Comparison of ENCODE assay signal across 2 cellular contexts in the genomic region with DNA sequence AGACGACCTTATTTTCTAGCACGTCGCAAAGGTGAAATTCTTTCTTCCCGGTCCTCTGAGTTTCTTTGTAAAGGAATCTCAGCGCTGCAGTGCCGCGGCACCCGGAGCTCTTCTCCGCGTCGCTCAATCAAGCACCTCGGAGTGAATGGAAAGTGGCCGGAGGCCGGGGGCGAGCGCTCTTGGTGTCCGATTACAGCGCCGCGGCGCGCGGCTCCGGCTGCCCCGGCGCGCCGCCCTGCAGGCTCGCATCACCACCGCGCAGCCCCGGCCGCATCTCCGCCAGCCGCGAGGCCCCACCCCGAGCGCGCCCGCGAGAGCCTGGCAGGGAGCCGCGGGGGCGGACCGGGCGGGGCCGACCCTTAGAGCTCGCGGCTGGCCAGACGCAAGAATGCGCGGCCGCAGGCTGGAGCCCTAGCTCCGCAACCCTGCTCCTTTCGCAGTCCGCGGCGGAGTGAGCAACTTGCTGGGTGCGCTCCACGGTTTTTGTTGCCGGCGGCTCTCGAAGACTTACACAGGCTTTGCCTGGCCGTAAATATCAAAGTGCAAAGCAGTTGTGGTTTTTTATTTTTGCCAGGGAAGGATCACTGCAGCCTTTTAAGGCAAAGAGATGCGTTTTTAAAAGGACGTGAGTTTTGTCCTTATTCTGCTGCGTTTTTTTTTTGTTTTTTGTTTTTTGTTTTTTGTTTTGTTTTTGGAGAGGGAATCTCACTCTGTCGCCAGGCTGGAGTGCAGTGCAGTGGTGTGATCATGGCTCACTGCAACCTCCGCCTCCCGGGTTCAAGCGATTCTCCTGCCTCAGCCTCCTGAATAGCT.
A peak's percentile ranks its signal among the peaks of the same experiment; 100 is the strongest.
TF ChIP-seq lines count a peak whose summit lies in the region.

A gene (minus strand): TSS at position 143 of the 813 bp plus-strand sequence. CDS start 2,270 bp downstream, outside the sequence.

TF ChIP-seq in SK-N-SH, 30 proteins besides CTCF, POLR2A, EP300 and RAD21 (continued from another document and continues in another):
- TF ChIP-seq, protein P1, sequence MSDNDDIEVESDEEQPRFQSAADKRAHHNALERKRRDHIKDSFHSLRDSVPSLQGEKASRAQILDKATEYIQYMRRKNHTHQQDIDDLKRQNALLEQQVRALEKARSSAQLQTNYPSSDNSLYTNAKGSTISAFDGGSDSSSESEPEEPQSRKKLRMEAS (IDR thresholded peaks at IDR 0.05; ENCODE audit: low read depth) = peak; percentile 65; the same call in 1 of the 2 replicates
- TF ChIP-seq, protein P2, sequence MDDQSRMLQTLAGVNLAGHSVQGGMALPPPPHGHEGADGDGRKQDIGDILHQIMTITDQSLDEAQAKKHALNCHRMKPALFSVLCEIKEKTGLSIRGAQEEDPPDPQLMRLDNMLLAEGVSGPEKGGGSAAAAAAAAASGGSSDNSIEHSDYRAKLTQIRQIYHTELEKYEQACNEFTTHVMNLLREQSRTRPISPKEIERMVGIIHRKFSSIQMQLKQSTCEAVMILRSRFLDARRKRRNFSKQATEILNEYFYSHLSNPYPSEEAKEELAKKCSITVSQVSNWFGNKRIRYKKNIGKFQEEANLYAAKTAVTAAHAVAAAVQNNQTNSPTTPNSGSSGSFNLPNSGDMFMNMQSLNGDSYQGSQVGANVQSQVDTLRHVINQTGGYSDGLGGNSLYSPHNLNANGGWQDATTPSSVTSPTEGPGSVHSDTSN (IDR thresholded peaks at IDR 0.05) = peak; percentile 62
- TF ChIP-seq JUND (IDR thresholded peaks at IDR 0.05) (no peak), FOXM1 (IDR thresholded peaks at IDR 0.05; ENCODE audit: low read depth) (no peak), NRF1 (IDR thresholded peaks at IDR 0.05; ENCODE audit: low read depth, low read length) (peak; percentile 70), FOXJ3 (CRISPR knock-in tag; IDR thresholded peaks at IDR 0.05) (peak; percentile 17; the same call in 1 of the 2 replicates), SIN3A (IDR thresholded peaks at IDR 0.05; ENCODE audit: borderline replicate concordance, low read depth, low read length) (no peak; the same call in 1 of the 2 replicates), TAF1 (IDR thresholded peaks at IDR 0.05; ENCODE audit: borderline replicate concordance, low read depth, low read length) (peak; percentile 90), RXRA (IDR thresholded peaks at IDR 0.05; ENCODE audit: borderline replicate concordance, low read depth) (no peak; the same call in 1 of the 2 replicates), SMC3 (IDR thresholded peaks at IDR 0.05; ENCODE audit: low read depth, low read length) (peak; percentile 51), CHD2 (IDR thresholded peaks at IDR 0.05; ENCODE audit: low read length, partially characterized antibody) (peak; percentile 76), RFX5 (IDR thresholded peaks at IDR 0.05; ENCODE audit: low read length) (no peak), RCOR1 (IDR thresholded peaks at IDR 0.05; ENCODE audit: low read length) (peak; percentile 61), YY1 (IDR thresholded peaks at IDR 0.05; ENCODE audit: low read depth) (peak; percentile 34; the same call in 1 of the 2 replicates)
- TF ChIP-seq, protein P3, sequence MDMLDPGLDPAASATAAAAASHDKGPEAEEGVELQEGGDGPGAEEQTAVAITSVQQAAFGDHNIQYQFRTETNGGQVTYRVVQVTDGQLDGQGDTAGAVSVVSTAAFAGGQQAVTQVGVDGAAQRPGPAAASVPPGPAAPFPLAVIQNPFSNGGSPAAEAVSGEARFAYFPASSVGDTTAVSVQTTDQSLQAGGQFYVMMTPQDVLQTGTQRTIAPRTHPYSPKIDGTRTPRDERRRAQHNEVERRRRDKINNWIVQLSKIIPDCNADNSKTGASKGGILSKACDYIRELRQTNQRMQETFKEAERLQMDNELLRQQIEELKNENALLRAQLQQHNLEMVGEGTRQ (IDR thresholded peaks at IDR 0.05; ENCODE audit: borderline replicate concordance, low read depth, low read length) = no peak
- TF ChIP-seq, protein P4, sequence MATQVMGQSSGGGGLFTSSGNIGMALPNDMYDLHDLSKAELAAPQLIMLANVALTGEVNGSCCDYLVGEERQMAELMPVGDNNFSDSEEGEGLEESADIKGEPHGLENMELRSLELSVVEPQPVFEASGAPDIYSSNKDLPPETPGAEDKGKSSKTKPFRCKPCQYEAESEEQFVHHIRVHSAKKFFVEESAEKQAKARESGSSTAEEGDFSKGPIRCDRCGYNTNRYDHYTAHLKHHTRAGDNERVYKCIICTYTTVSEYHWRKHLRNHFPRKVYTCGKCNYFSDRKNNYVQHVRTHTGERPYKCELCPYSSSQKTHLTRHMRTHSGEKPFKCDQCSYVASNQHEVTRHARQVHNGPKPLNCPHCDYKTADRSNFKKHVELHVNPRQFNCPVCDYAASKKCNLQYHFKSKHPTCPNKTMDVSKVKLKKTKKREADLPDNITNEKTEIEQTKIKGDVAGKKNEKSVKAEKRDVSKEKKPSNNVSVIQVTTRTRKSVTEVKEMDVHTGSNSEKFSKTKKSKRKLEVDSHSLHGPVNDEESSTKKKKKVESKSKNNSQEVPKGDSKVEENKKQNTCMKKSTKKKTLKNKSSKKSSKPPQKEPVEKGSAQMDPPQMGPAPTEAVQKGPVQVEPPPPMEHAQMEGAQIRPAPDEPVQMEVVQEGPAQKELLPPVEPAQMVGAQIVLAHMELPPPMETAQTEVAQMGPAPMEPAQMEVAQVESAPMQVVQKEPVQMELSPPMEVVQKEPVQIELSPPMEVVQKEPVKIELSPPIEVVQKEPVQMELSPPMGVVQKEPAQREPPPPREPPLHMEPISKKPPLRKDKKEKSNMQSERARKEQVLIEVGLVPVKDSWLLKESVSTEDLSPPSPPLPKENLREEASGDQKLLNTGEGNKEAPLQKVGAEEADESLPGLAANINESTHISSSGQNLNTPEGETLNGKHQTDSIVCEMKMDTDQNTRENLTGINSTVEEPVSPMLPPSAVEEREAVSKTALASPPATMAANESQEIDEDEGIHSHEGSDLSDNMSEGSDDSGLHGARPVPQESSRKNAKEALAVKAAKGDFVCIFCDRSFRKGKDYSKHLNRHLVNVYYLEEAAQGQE (IDR thresholded peaks at IDR 0.05; ENCODE audit: low read depth, low read length) = peak; percentile 44; the same call in 1 of the 2 replicates
- TF ChIP-seq, protein P5, sequence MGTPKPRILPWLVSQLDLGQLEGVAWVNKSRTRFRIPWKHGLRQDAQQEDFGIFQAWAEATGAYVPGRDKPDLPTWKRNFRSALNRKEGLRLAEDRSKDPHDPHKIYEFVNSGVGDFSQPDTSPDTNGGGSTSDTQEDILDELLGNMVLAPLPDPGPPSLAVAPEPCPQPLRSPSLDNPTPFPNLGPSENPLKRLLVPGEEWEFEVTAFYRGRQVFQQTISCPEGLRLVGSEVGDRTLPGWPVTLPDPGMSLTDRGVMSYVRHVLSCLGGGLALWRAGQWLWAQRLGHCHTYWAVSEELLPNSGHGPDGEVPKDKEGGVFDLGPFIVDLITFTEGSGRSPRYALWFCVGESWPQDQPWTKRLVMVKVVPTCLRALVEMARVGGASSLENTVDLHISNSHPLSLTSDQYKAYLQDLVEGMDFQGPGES (IDR thresholded peaks at IDR 0.05; ENCODE audit: low read depth, low read length) = 0 out of 2 replicates have a peak, but pooled peaks have one; percentile 10
- TF ChIP-seq, protein P6, sequence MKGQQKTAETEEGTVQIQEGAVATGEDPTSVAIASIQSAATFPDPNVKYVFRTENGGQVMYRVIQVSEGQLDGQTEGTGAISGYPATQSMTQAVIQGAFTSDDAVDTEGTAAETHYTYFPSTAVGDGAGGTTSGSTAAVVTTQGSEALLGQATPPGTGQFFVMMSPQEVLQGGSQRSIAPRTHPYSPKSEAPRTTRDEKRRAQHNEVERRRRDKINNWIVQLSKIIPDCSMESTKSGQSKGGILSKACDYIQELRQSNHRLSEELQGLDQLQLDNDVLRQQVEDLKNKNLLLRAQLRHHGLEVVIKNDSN (IDR thresholded peaks at IDR 0.05; ENCODE audit: borderline replicate concordance, low read depth) = no peak

TF ChIP-seq in HepG2, 621 proteins besides CTCF, POLR2A, EP300 and RAD21 (continued from another document and continues in another):
- no peak for TF ChIP-seq MAZ (IDR thresholded peaks at IDR 0.05; ENCODE audit: borderline replicate concordance, low read depth, low read length)
- TF ChIP-seq MAZ (CRISPR knock-in tag; IDR thresholded peaks at IDR 0.05; ENCODE audit: low read depth) = peak; percentile 56; the same call in 1 of the 2 replicates
- TF ChIP-seq, protein P7, sequence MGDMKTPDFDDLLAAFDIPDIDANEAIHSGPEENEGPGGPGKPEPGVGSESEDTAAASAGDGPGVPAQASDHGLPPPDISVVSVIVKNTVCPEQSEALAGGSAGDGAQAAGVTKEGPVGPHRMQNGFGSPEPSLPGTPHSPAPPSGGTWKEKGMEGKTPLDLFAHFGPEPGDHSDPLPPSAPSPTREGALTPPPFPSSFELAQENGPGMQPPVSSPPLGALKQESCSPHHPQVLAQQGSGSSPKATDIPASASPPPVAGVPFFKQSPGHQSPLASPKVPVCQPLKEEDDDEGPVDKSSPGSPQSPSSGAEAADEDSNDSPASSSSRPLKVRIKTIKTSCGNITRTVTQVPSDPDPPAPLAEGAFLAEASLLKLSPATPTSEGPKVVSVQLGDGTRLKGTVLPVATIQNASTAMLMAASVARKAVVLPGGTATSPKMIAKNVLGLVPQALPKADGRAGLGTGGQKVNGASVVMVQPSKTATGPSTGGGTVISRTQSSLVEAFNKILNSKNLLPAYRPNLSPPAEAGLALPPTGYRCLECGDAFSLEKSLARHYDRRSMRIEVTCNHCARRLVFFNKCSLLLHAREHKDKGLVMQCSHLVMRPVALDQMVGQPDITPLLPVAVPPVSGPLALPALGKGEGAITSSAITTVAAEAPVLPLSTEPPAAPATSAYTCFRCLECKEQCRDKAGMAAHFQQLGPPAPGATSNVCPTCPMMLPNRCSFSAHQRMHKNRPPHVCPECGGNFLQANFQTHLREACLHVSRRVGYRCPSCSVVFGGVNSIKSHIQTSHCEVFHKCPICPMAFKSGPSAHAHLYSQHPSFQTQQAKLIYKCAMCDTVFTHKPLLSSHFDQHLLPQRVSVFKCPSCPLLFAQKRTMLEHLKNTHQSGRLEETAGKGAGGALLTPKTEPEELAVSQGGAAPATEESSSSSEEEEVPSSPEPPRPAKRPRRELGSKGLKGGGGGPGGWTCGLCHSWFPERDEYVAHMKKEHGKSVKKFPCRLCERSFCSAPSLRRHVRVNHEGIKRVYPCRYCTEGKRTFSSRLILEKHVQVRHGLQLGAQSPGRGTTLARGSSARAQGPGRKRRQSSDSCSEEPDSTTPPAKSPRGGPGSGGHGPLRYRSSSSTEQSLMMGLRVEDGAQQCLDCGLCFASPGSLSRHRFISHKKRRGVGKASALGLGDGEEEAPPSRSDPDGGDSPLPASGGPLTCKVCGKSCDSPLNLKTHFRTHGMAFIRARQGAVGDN (CRISPR knock-in tag; IDR thresholded peaks at IDR 0.05) = peak; percentile 54
- no peak for TF ChIP-seq JARID2 (CRISPR knock-in tag; IDR thresholded peaks at IDR 0.05; ENCODE audit: insufficient replicate concordance)
- TF ChIP-seq SKI (IDR thresholded peaks at IDR 0.05; ENCODE audit: partially characterized antibody) = peak; percentile 79
- no peak for TF ChIP-seq ZSCAN22 (CRISPR knock-in tag; IDR thresholded peaks at IDR 0.05)
- no peak for TF ChIP-seq ZNF180 (CRISPR knock-in tag; IDR thresholded peaks at IDR 0.05; ENCODE audit: borderline replicate concordance, low read depth)
- peak; percentile 38 for TF ChIP-seq YY1 (IDR thresholded peaks at IDR 0.05; ENCODE audit: insufficient read depth, insufficient replicate concordance, low read depth, low read length)
- TF ChIP-seq, protein P8, sequence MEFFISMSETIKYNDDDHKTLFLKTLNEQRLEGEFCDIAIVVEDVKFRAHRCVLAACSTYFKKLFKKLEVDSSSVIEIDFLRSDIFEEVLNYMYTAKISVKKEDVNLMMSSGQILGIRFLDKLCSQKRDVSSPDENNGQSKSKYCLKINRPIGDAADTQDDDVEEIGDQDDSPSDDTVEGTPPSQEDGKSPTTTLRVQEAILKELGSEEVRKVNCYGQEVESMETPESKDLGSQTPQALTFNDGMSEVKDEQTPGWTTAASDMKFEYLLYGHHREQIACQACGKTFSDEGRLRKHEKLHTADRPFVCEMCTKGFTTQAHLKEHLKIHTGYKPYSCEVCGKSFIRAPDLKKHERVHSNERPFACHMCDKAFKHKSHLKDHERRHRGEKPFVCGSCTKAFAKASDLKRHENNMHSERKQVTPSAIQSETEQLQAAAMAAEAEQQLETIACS (CRISPR knock-in tag; IDR thresholded peaks at IDR 0.05) = peak; percentile 89
- peak; percentile 10; the same call in 1 of the 2 replicates for TF ChIP-seq GABPB1 (CRISPR knock-in tag; IDR thresholded peaks at IDR 0.05)
- no peak for TF ChIP-seq ZNF138 (CRISPR knock-in tag; IDR thresholded peaks at IDR 0.05; ENCODE audit: low read depth)
- TF ChIP-seq MED1 (CRISPR knock-in tag; IDR thresholded peaks at IDR 0.05) = 0 out of 2 replicates have a peak, but pooled peaks have one; percentile 8
- peak; percentile 41; the same call in 1 of the 2 replicates for TF ChIP-seq SALL1 (CRISPR knock-in tag; IDR thresholded peaks at IDR 0.05)
- TF ChIP-seq DNMT3B (CRISPR knock-in tag; conservative IDR thresholded peaks at IDR 0.05) = no peak
- peak; percentile 28; the same call in 1 of the 2 replicates for TF ChIP-seq MTA1 (CRISPR knock-in tag; IDR thresholded peaks at IDR 0.05; ENCODE audit: borderline replicate concordance)
- peak; percentile 60; the same call in 1 of the 2 replicates for TF ChIP-seq PHF21A (CRISPR knock-in tag; IDR thresholded peaks at IDR 0.05)
- 0 out of 2 replicates have a peak, but pooled peaks have one; percentile 38 for TF ChIP-seq ATF7-NPFF (CRISPR knock-in tag; IDR thresholded peaks at IDR 0.05; ENCODE audit: low read depth)
- peak; percentile 84 for TF ChIP-seq SIX1 (CRISPR knock-in tag; IDR thresholded peaks at IDR 0.05; ENCODE audit: borderline replicate concordance)
- no peak for TF ChIP-seq ZNF274 (CRISPR knock-in tag; IDR thresholded peaks at IDR 0.05)
- no peak for TF ChIP-seq GABPA (IDR thresholded peaks at IDR 0.05; ENCODE audit: low read depth, low read length)
- TF ChIP-seq GABPA (CRISPR knock-in tag; IDR thresholded peaks at IDR 0.05; ENCODE audit: low read depth) = no peak
- no peak for TF ChIP-seq ZNF572 (CRISPR knock-in tag; IDR thresholded peaks at IDR 0.05)
- peak; percentile 82 for TF ChIP-seq GFI1 (CRISPR knock-in tag; IDR thresholded peaks at IDR 0.05; ENCODE audit: borderline replicate concordance)
- TF ChIP-seq CHD2 (IDR thresholded peaks at IDR 0.05; ENCODE audit: low read depth, low read length) = 0 out of 2 replicates have a peak, but pooled peaks have one; percentile 48
- TF ChIP-seq, protein P9, sequence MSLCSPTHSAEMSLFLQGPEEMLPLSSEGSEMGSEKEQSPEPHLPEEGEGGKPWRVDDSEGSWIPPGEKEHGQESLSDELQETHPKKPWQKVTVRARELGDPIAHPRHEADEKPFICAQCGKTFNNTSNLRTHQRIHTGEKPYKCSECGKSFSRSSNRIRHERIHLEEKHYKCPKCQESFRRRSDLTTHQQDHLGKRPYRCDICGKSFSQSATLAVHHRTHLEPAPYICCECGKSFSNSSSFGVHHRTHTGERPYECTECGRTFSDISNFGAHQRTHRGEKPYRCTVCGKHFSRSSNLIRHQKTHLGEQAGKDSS (CRISPR knock-in tag; IDR thresholded peaks at IDR 0.05; ENCODE audit: borderline replicate concordance, low read depth) = peak; percentile 49; the same call in 1 of the 2 replicates
- TF ChIP-seq, protein P10, sequence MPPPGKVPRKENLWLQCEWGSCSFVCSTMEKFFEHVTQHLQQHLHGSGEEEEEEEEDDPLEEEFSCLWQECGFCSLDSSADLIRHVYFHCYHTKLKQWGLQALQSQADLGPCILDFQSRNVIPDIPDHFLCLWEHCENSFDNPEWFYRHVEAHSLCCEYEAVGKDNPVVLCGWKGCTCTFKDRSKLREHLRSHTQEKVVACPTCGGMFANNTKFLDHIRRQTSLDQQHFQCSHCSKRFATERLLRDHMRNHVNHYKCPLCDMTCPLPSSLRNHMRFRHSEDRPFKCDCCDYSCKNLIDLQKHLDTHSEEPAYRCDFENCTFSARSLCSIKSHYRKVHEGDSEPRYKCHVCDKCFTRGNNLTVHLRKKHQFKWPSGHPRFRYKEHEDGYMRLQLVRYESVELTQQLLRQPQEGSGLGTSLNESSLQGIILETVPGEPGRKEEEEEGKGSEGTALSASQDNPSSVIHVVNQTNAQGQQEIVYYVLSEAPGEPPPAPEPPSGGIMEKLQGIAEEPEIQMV (CRISPR knock-in tag; IDR thresholded peaks at IDR 0.05; ENCODE audit: low read depth) = 0 out of 2 replicates have a peak, but pooled peaks have one; percentile 21
